15 cellular contexts compared by ENCODE assay signal in genomic region chr19:48760514-48761221, GRCh38. TPM values are rescaled to one million over a fixed set of nuclear protein-coding genes. Genes with fewer than 3 reads are reported as not detected.
DNase-seq lines count a peak whose midpoint lies in the region; ATAC-seq, FAIRE-seq and TF ChIP-seq lines count a peak whose summit lies in the region.
"Had no signal": no experiment of that assay in that cellular context is flagged by ENCODE, and none has a peak within 500 bp of the region (broad histone marks: within the 10 kb centered on the region; RNA-seq: fewer than 3 reads in every experiment).

No MANE protein-coding gene starts in this region.

- no peaks in the 10 kb centered on the region for H4K20me1 ChIP-seq in BLaER1 treated with 17β-estradiol and CSF1 and Interleukin-3, amounts not matched to agents 10 nM and 100 nM

- ATAC-seq in lower lobe of right lung (no peak), HG02642 (IDR thresholded peaks at IDR 0.05; ENCODE audit: poor library complexity, unreplicated experiment) (no peak), GM19452 (IDR thresholded peaks at IDR 0.05; ENCODE audit: unreplicated experiment) (no peak), HG02840 (IDR thresholded peaks at IDR 0.05; ENCODE audit: low FRiP score, unreplicated experiment) (no peak)

- H3K4me1 Mint-ChIP-seq in activated naive CD8-positive, alpha-beta T cell treated with anti-CD3 and anti-CD28 coated beads for 36 hours: peaks cover 7% of the 10 kb centered on the region

- no peaks in the 10 kb centered on the region for H3K36me3 ChIP-seq in BLaER1 treated with 17β-estradiol and CSF1 and Interleukin-3, amounts not matched to agents 10 nM and 100 nM
- H3K36me3 ChIP-seq in lower lobe of right lung: no peaks in the 10 kb centered on the region
- H3K36me3 ChIP-seq: SJCRH30 had no signal

- no peaks in the 10 kb centered on the region for H3K9me3 Mint-ChIP-seq in activated naive CD8-positive, alpha-beta T cell treated with anti-CD3 and anti-CD28 coated beads for 36 hours

- peak overlapping the region; percentile 37 to 86 (median 68) for H3K4me2 ChIP-seq in BLaER1 treated with 17β-estradiol and CSF1 and Interleukin-3, amounts not matched to agents 10 nM and 100 nM

- peaks cover 11 to 21% (median 18%) of the 10 kb centered on the region in 10 experiments for H3K4me1 ChIP-seq in BLaER1 treated with 17β-estradiol and CSF1 and Interleukin-3, amounts not matched to agents 10 nM and 100 nM
- H3K4me1 ChIP-seq in lower lobe of right lung: no peaks in the 10 kb centered on the region
- H3K4me1 ChIP-seq: SJCRH30 had no signal

- no peaks in the 10 kb centered on the region for H3K9me3 ChIP-seq in BLaER1 treated with 17β-estradiol and CSF1 and Interleukin-3, amounts not matched to agents 10 nM and 100 nM (replicated peaks in 1 of 11)
- H3K9me3 ChIP-seq in lower lobe of right lung: no peaks in the 10 kb centered on the region
- H3K9me3 ChIP-seq: SJCRH30 had no signal

- H3K27me3 ChIP-seq in BLaER1 treated with 17β-estradiol and CSF1 and Interleukin-3, amounts not matched to agents 10 nM and 100 nM: no peaks in the 10 kb centered on the region
- no peaks in the 10 kb centered on the region for H3K27me3 ChIP-seq in lower lobe of right lung (ENCODE audit: low read depth)
- H3K27me3 ChIP-seq: SJCRH30 had no signal

- H3K4me3 ChIP-seq in BLaER1 treated with 17β-estradiol and CSF1 and Interleukin-3, amounts not matched to agents 10 nM and 100 nM: no peak overlapping the region
- H3K4me3 ChIP-seq in lower lobe of right lung: no peak overlapping the region
- H3K4me3 ChIP-seq: SJCRH30 had no signal

- no peak for DNase-seq in GM12891 (ENCODE audit: insufficient read length, low spot score)
- peak; percentile 30 for DNase-seq in activated naive CD8-positive, alpha-beta T cell treated with anti-CD3 and anti-CD28 coated beads for 36 hours
- DNase-seq in lower lobe of right lung: no peak
- no peak for DNase-seq in GOT3 (lab: John Stamatoyannopoulos, UW)
- DNase-seq: aorta; NCI-H1436; NCI-H510A treated with DMSO at 0.1 percent for 48 hours; SJCRH30; stimulated activated CD4-positive, alpha-beta T cell treated with anti-CD3 and anti-CD28 coated beads, Interleukin-4, amount 100 ng/mL, for 24 hours had no signal

- TF ChIP-seq POLR2A in GM12891 (IDR thresholded peaks at IDR 0.05; ENCODE audit: low read depth, low read length): no peak

- H3K27ac ChIP-seq in BLaER1 treated with 17β-estradiol and CSF1 and Interleukin-3, amounts not matched to agents 10 nM and 100 nM: peak overlapping the region; percentile 5 to 77 (median 65); a peak in 20 of 22 replicates
- H3K27ac ChIP-seq in lower lobe of right lung: peak overlapping the region; percentile 58
- H3K27ac ChIP-seq: SJCRH30 had no signal

- peak overlapping the region; percentile 74 for H3K27ac Mint-ChIP-seq in activated naive CD8-positive, alpha-beta T cell treated with anti-CD3 and anti-CD28 coated beads for 36 hours

- H3K4me3 Mint-ChIP-seq in activated naive CD8-positive, alpha-beta T cell treated with anti-CD3 and anti-CD28 coated beads for 36 hours: no peak overlapping the region

- H3K9ac ChIP-seq in BLaER1 treated with 17β-estradiol and CSF1 and Interleukin-3, amounts not matched to agents 10 nM and 100 nM: peak overlapping the region in 8 of 11 experiments; percentile 0 to 53 (median 30); a peak in 9 of 22 replicates

- no peak for TF ChIP-seq CTCF in lower lobe of right lung (IDR thresholded peaks at IDR 0.05)

- H3K27me3 Mint-ChIP-seq in activated naive CD8-positive, alpha-beta T cell treated with anti-CD3 and anti-CD28 coated beads for 36 hours: peaks cover 19% of the 10 kb centered on the region

- H3K36me3 Mint-ChIP-seq in activated naive CD8-positive, alpha-beta T cell treated with anti-CD3 and anti-CD28 coated beads for 36 hours: no peaks in the 10 kb centered on the region

- intact Hi-C loops in lower lobe of right lung (cut with DNase I): no loop called here

- peak; percentile 5 for FAIRE-seq in GM12891 (lab: Jason Lieb, UNC)

TF ChIP-seq in GM12891, 5 proteins besides CTCF, POLR2A, EP300 and RAD21:
- TF ChIP-seq SPI1 (IDR thresholded peaks at IDR 0.05; ENCODE audit: low read depth, low read length) (no peak), POU2F2 (IDR thresholded peaks at IDR 0.05; ENCODE audit: low read depth, low read length) (no peak), POLR2AphosphoS5 (IDR thresholded peaks at IDR 0.05; ENCODE audit: low read depth, low read length) (no peak)
TF ChIP-seq in GM12891: peak in this region for 0.

RNA-seq across cellular contexts. Expression of gene FGF21, which starts 5.3 kb away (rescaled TPM):
- polyA plus RNA-seq in GM12891 (2012; ENCODE audit: low read depth, missing spikeins): not detected
- not detected for total RNA-seq in activated naive CD8-positive, alpha-beta T cell treated with anti-CD3 and anti-CD28 coated beads for 36 hours
- total RNA-seq in lower lobe of right lung: not detected
- total RNA-seq: aorta, myocyte, SJCRH30 had no signal
- polyA plus RNA-seq: aorta, BJ had no signal

RNA-seq across cellular contexts. Expression of gene FUT1, which starts 8.2 kb away (rescaled TPM):
- polyA plus RNA-seq in GM12891 (2012; ENCODE audit: low read depth, missing spikeins): not detected
- under 1 TPM; 0.06 to 0.12 TPM for total RNA-seq in activated naive CD8-positive, alpha-beta T cell treated with anti-CD3 and anti-CD28 coated beads for 36 hours
- total RNA-seq in lower lobe of right lung: 13.2 TPM
- total RNA-seq: SJCRH30 had no signal

RNA-seq across cellular contexts. Expression of gene IZUMO1, which starts 14.0 kb away (rescaled TPM):
- polyA plus RNA-seq in GM12891 (2012; ENCODE audit: low read depth, missing spikeins): not detected
- not detected for total RNA-seq in activated naive CD8-positive, alpha-beta T cell treated with anti-CD3 and anti-CD28 coated beads for 36 hours
- total RNA-seq in lower lobe of right lung: 2.9 TPM
- total RNA-seq: SJCRH30 had no signal
- polyA plus RNA-seq: BJ had no signal

RNA-seq across cellular contexts. Expression of gene RASIP1, which starts 20.3 kb away (rescaled TPM):
- polyA plus RNA-seq in GM12891 (2012; ENCODE audit: low read depth, missing spikeins): not detected
- total RNA-seq in activated naive CD8-positive, alpha-beta T cell treated with anti-CD3 and anti-CD28 coated beads for 36 hours: under 1 TPM; 0.40 to 0.49 TPM
- 33.4 TPM for total RNA-seq in lower lobe of right lung

RNA-seq across cellular contexts. Expression of gene MAMSTR, which starts 41.1 kb away (rescaled TPM):
- 0.17 TPM for polyA plus RNA-seq in GM12891 (2012; ENCODE audit: low read depth, missing spikeins)
- total RNA-seq in activated naive CD8-positive, alpha-beta T cell treated with anti-CD3 and anti-CD28 coated beads for 36 hours: under 1 TPM; 0.41 to 0.46 TPM
- total RNA-seq in lower lobe of right lung: 1.5 TPM

Comparison
In these comparisons a context has a peak if more than half of its experiments do, and no peak if none do; other contexts are left out.
1. RNA of gene FUT1, which starts 8.2 kb away (total RNA-seq): 13.2 TPM in lower lobe of right lung (single experiment); 0.06 to 0.12 TPM in activated naive CD8-positive, alpha-beta T cell treated with anti-CD3 and anti-CD28 coated beads for 36 hours; every median in the first group is over 10 times any median in the second.